Comparison of ENCODE assay signal across 9 cellular contexts in the genomic region with DNA sequence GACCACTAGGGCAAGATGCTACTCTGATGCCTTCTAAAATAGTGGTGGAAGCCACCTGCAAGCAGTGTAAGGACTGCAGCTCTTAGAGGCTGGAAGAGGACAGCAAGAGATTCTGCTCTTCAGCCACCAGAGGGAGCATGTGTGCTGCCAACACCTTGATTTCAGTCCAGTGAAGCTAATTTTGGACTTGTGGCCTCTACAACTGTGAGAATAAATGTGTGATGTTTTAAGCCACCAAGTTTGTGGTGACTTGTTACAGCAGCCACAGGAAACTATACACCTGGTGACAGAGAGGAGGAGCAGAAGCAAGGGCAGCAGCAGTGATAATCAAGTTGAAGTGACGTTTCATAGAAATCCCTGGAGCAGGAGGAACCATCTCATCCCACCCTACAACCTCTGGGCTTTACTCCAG. TPM values are rescaled to one million over a fixed set of nuclear protein-coding genes. Genes with fewer than 3 reads are reported as not detected.
DNase-seq lines count a peak whose midpoint lies in the region; ATAC-seq and TF ChIP-seq lines count a peak whose summit lies in the region.
"Had no signal": no experiment of that assay in that cellular context is flagged by ENCODE, and none has a peak within 500 bp of the region (broad histone marks: within the 10 kb centered on the region; RNA-seq: fewer than 3 reads in every experiment).

No MANE protein-coding gene starts in this region.

- H3K9me3 ChIP-seq in left lung: no peaks in the 10 kb centered on the region

- TF ChIP-seq CTCF in VCaP (conservative IDR thresholded peaks at IDR 0.05) (peak; percentile 92), chondrocyte (IDR thresholded peaks at IDR 0.05) (peak; percentile 93), left lung (IDR thresholded peaks at IDR 0.05) (peak; percentile 88 to 91)

- no peaks in the 10 kb centered on the region for H3K36me3 ChIP-seq in left lung

- H3K27ac Mint-ChIP-seq in chondrocyte (ENCODE audit: unreplicated experiment): no peak overlapping the region

- H3K9me3 Mint-ChIP-seq in chondrocyte (ENCODE audit: low read depth): peaks cover 6% of the 10 kb centered on the region

- H3K36me3 Mint-ChIP-seq in chondrocyte (ENCODE audit: low read depth): no peaks in the 10 kb centered on the region
- H3K36me3 Mint-ChIP-seq: IgD-negative memory B cell had no signal

- DNase-seq in Ammon's horn (ENCODE audit: low spot score) (peak; percentile 87), NCI-H1930 (lab: John Stamatoyannopoulos, UW) (peak; percentile 11 to 57), chondrocyte (ENCODE audit: low spot score) (no peak), left lung (peak in 1 of 2 donors; percentile 44)
- peak in 2 of 3 experiments; percentile 1 to 4 for DNase-seq in stimulated activated CD4-positive, alpha-beta T cell treated with anti-CD3 and anti-CD28 coated beads, TNF-alpha, amount 100 ng/mL, for 4 hours (ENCODE audit: low read depth in 3 of 3)

- H3K4me1 ChIP-seq in left lung: no peaks in the 10 kb centered on the region

- no peaks in the 10 kb centered on the region for H3K27me3 ChIP-seq in left lung

- intact Hi-C loops in left lung (cut with DNase I): loop anchor here in 1 of 2 donors (5.0 kb wide), 1 partner anchor 75 kb away; no protein-coding TSS in a partner anchor

- no peak overlapping the region for H3K27ac ChIP-seq in VCaP
- H3K27ac ChIP-seq in left lung: no peak overlapping the region

- H3K27me3 Mint-ChIP-seq in chondrocyte (ENCODE audit: low read depth): peaks cover 1% of the 10 kb centered on the region
- H3K27me3 Mint-ChIP-seq: IgD-negative memory B cell had no signal

- no peak overlapping the region for H3K4me3 ChIP-seq in left lung

- peaks cover 10% of the 10 kb centered on the region for H3K4me1 Mint-ChIP-seq in chondrocyte (ENCODE audit: low read depth)

- no peak overlapping the region for H3K4me3 Mint-ChIP-seq in chondrocyte (ENCODE audit: unreplicated experiment)
- H3K4me3 Mint-ChIP-seq: IgD-negative memory B cell had no signal

- ATAC-seq in GM18858 (IDR thresholded peaks at IDR 0.05; ENCODE audit: unreplicated experiment) (peak; percentile 97), HG03025 (IDR thresholded peaks at IDR 0.05; ENCODE audit: low FRiP score, unreplicated experiment) (peak; percentile 85), left lung (peak; percentile 98)

RNA-seq across cellular contexts. Expression of a gene that starts 55.9 kb away (rescaled TPM):
- total RNA-seq in chondrocyte: not detected in 3 replicates
- total RNA-seq in left lung: 10 to 100 TPM in 1 of 2 donors, under 1 TPM in 1; 0.67 to 52.1 TPM
